Comparison of ENCODE assay signal across 13 cellular contexts in genomic region chr17:76485569-76485968, GRCh38. TPM values are rescaled to one million over a fixed set of nuclear protein-coding genes. Genes with fewer than 3 reads are reported as not detected.
DNase-seq lines count a peak whose midpoint lies in the region; ATAC-seq and TF ChIP-seq lines count a peak whose summit lies in the region.
"Had no signal": no experiment of that assay in that cellular context is flagged by ENCODE, and none has a peak within 500 bp of the region (broad histone marks: within the 10 kb centered on the region; RNA-seq: fewer than 3 reads in every experiment).

No MANE protein-coding gene starts in this region.

- H3K27ac Mint-ChIP-seq in glutamatergic neuron (ENCODE audit: unreplicated experiment), result peak overlapping the region; percentile 22
- no peak overlapping the region for H3K27ac Mint-ChIP-seq in CD8-positive, alpha-beta T cell
- H3K27ac Mint-ChIP-seq: activated T-cell treated with anti-CD3 and anti-CD28 coated beads, Interleukin-2, amount 50 U/mL, for 24 hours; T-cell had no signal

- no peaks in the 10 kb centered on the region for H3K36me3 Mint-ChIP-seq in glutamatergic neuron (ENCODE audit: unreplicated experiment)
- peaks cover 17% of the 10 kb centered on the region for H3K36me3 Mint-ChIP-seq in CD8-positive, alpha-beta T cell

- no peaks in the 10 kb centered on the region for H3K27me3 ChIP-seq in Peyer's patch
- H3K27me3 ChIP-seq in vagina, result no peaks in the 10 kb centered on the region
- H3K27me3 ChIP-seq in CD8-positive, alpha-beta T cell (ENCODE audit: insufficient read depth, low read length), result no peaks in the 10 kb centered on the region
- H3K27me3 ChIP-seq: colonic mucosa had no signal

- H3K36me3 ChIP-seq in Peyer's patch, result no peaks in the 10 kb centered on the region
- no peaks in the 10 kb centered on the region for H3K36me3 ChIP-seq in vagina
- no peaks in the 10 kb centered on the region for H3K36me3 ChIP-seq in CD8-positive, alpha-beta T cell (ENCODE audit: insufficient read depth, low read length)
- H3K36me3 ChIP-seq: colonic mucosa, prostate gland had no signal

- peaks cover 9% of the 10 kb centered on the region for H3K9me3 Mint-ChIP-seq in glutamatergic neuron (ENCODE audit: unreplicated experiment)
- H3K9me3 Mint-ChIP-seq in CD8-positive, alpha-beta T cell, result no peaks in the 10 kb centered on the region
- H3K9me3 Mint-ChIP-seq: activated T-cell treated with anti-CD3 and anti-CD28 coated beads, Interleukin-2, amount 50 U/mL, for 24 hours; T-cell had no signal

- no peaks in the 10 kb centered on the region for H3K9me3 ChIP-seq in Peyer's patch
- no peaks in the 10 kb centered on the region for H3K9me3 ChIP-seq in vagina
- H3K9me3 ChIP-seq in CD8-positive, alpha-beta T cell (ENCODE audit: low read length), result no peaks in the 10 kb centered on the region
- H3K9me3 ChIP-seq: colonic mucosa, prostate gland had no signal

- H3K27me3 Mint-ChIP-seq in glutamatergic neuron (ENCODE audit: unreplicated experiment), result no peaks in the 10 kb centered on the region
- H3K27me3 Mint-ChIP-seq in CD8-positive, alpha-beta T cell (ENCODE audit: low read depth), result no peaks in the 10 kb centered on the region
- H3K27me3 Mint-ChIP-seq: activated T-cell treated with anti-CD3 and anti-CD28 coated beads, Interleukin-2, amount 50 U/mL, for 24 hours; T-cell had no signal

- ATAC-seq in CD8-positive, alpha-beta T cell, result no peak
- no peak for ATAC-seq in HG03432 (IDR thresholded peaks at IDR 0.05; ENCODE audit: unreplicated experiment)
- ATAC-seq: T-cell had no signal

- H3K27ac ChIP-seq in Peyer's patch (peak overlapping the region in 3 of 4 donors; percentile 35 to 91 (median 55)), vagina (no peak overlapping the region)
- H3K27ac ChIP-seq in CD8-positive, alpha-beta T cell (ENCODE audit: low read depth, low read length), result no peak overlapping the region
- H3K27ac ChIP-seq: colonic mucosa, HL-60, prostate gland had no signal

- peaks cover 7% of the 10 kb centered on the region for H3K4me1 Mint-ChIP-seq in glutamatergic neuron (ENCODE audit: low read depth, unreplicated experiment)
- peaks cover 11% of the 10 kb centered on the region for H3K4me1 Mint-ChIP-seq in CD8-positive, alpha-beta T cell (ENCODE audit: low read depth)

- H3K4me3 Mint-ChIP-seq in glutamatergic neuron (ENCODE audit: unreplicated experiment), result no peak overlapping the region
- no peak overlapping the region for H3K4me3 Mint-ChIP-seq in CD8-positive, alpha-beta T cell
- H3K4me3 Mint-ChIP-seq: activated T-cell treated with anti-CD3 and anti-CD28 coated beads, Interleukin-2, amount 50 U/mL, for 24 hours; T-cell had no signal

- intact Hi-C loops in posterior cingulate gyrus (cut with DNase I) (no loop called here), vagina (cut with DNase I) (no loop called here)
- intact Hi-C loops in CD8-positive, alpha-beta T cell (cut with DNase I, micrococcal nuclease), result no loop called here

- H3K4me3 ChIP-seq in Peyer's patch (no peak overlapping the region), vagina (no peak overlapping the region)
- H3K4me3 ChIP-seq in CD8-positive, alpha-beta T cell (ENCODE audit: low read depth, low read length), result no peak overlapping the region
- H3K4me3 ChIP-seq: colonic mucosa, prostate gland had no signal

- TF ChIP-seq POLR2A in Peyer's patch (IDR thresholded peaks at IDR 0.05), result no peak
- no peak for TF ChIP-seq POLR2A in vagina (IDR thresholded peaks at IDR 0.05)

- POLR2A ChIA-PET in CD8-positive, alpha-beta T cell (lab: Charles Lee), result no interaction called here

- TF ChIP-seq CTCF in Peyer's patch (IDR thresholded peaks at IDR 0.05) (no peak), glutamatergic neuron (IDR thresholded peaks at IDR 0.05; ENCODE audit: partially characterized antibody, unreplicated experiment) (no peak), vagina (IDR thresholded peaks at IDR 0.05) (no peak)
- TF ChIP-seq CTCF in CD8-positive, alpha-beta T cell (IDR thresholded peaks at IDR 0.05), result no peak

- H3K4me1 ChIP-seq in Peyer's patch (peaks cover 3 to 15% (median 14%) of the 10 kb centered on the region in 4 donors), vagina (peaks cover 3% of the 10 kb centered on the region)
- H3K4me1 ChIP-seq in CD8-positive, alpha-beta T cell (ENCODE audit: insufficient read depth, low read length), result peaks cover 9% of the 10 kb centered on the region
- H3K4me1 ChIP-seq: prostate gland had no signal

- DNase-seq in DMS53 (lab: John Stamatoyannopoulos, UW) (peak; percentile 93), Peyer's patch (peak in 1 of 3 donors; percentile 56), glutamatergic neuron (no peak), posterior cingulate gyrus (peak in 6 of 10 donors; percentile 40 to 72 (median 44)), NCI-H524 treated with DMSO at 0.1 percent for 48 hours (lab: John Stamatoyannopoulos, UW) (no peak), vagina (ENCODE audit: extremely low spot score in 2 of 2) (no peak)
- DNase-seq in CD8-positive, alpha-beta T cell, result no peak
- DNase-seq: activated T-cell treated with anti-CD3 and anti-CD28 coated beads, Interleukin-2, amount 50 U/mL, for 24 hours; colonic mucosa; T-cell had no signal

- CTCF ChIA-PET in CD8-positive, alpha-beta T cell (lab: Charles Lee), result interaction anchor here (1.3 to 3.2 kb wide), 2 partner anchors 21 to 196 kb away, joined by 4 to 12 read pairs; no protein-coding TSS in a partner anchor

RNA-seq across cellular contexts. Expression of gene RHBDF2, which starts 15.7 kb away (rescaled TPM):
- 100 to 1,000 TPM in 1 of 4 donors, 10 to 100 TPM in 2, 1 to 10 TPM in 1; 8.8 to 225 (median 33.0) TPM for total RNA-seq in Peyer's patch
- total RNA-seq in glutamatergic neuron (ENCODE audit: unreplicated experiment), result 1.9 TPM
- 34.6 TPM for total RNA-seq in vagina
- 10 to 100 TPM; 45.4 to 46.2 TPM for total RNA-seq in CD8-positive, alpha-beta T cell

RNA-seq across cellular contexts. Expression of gene AANAT, which starts 18.2 kb away (rescaled TPM):
- total RNA-seq in Peyer's patch, result not detected
- 0.39 TPM for total RNA-seq in glutamatergic neuron (ENCODE audit: unreplicated experiment)
- total RNA-seq in vagina, result not detected
- total RNA-seq in CD8-positive, alpha-beta T cell, result not detected
- total RNA-seq: colonic mucosa, prostate gland, T-cell had no signal

RNA-seq across cellular contexts. Expression of gene UBE2O, which starts 32.6 kb away (rescaled TPM):
- 10 to 100 TPM; 20.5 to 75.1 (median 31.6) TPM for total RNA-seq in Peyer's patch
- 94.3 TPM for total RNA-seq in glutamatergic neuron (ENCODE audit: unreplicated experiment)
- total RNA-seq in vagina, result 29.7 TPM
- 10 to 100 TPM; 29.8 to 32.7 TPM for total RNA-seq in CD8-positive, alpha-beta T cell

RNA-seq across cellular contexts. Expression of gene CYGB, which starts 51.9 kb away (rescaled TPM):
- total RNA-seq in Peyer's patch (10 to 100 TPM in 3 of 4 donors, 1 to 10 TPM in 1; 5.8 to 81.7 (median 11.1) TPM), glutamatergic neuron (ENCODE audit: unreplicated experiment) (20.4 TPM), vagina (30.0 TPM)
- total RNA-seq in CD8-positive, alpha-beta T cell, result under 1 TPM; 0.47 to 0.57 TPM

RNA-seq across cellular contexts. Expression of gene PRCD, which starts 54.3 kb away (rescaled TPM):
- 10 to 100 TPM in 1 of 4 donors, 1 to 10 TPM in 1, not detected in 2; 1.2 to 10.7 TPM for total RNA-seq in Peyer's patch
- 1.4 TPM for total RNA-seq in glutamatergic neuron (ENCODE audit: unreplicated experiment)
- 21.4 TPM for total RNA-seq in vagina
- total RNA-seq in CD8-positive, alpha-beta T cell, result not detected

Comparison
In these comparisons a context has a peak if more than half of its experiments do, and no peak if none do; other contexts are left out.
1. DNase-seq: peak in DMS53 (single experiment) and posterior cingulate gyrus (6 of 10); none in glutamatergic neuron (single experiment), NCI-H524 treated with DMSO at 0.1 percent for 48 hours (single experiment), vagina (0 of 2) and CD8-positive, alpha-beta T cell (0 of 7).
2. H3K27ac ChIP-seq: peak in Peyer's patch (3 of 4); none in vagina (single experiment) and CD8-positive, alpha-beta T cell (single experiment).